In genomic region chr12:113228394-113229028, GRCh38 we compare ENCODE assay signal across 11 cellular contexts. TPM values are rescaled to one million over a fixed set of nuclear protein-coding genes. Genes with fewer than 3 reads are reported as not detected.
A peak's percentile ranks its signal among the peaks of the same experiment; 100 is the strongest.
DNase-seq lines count a peak whose midpoint lies in the region; ATAC-seq, FAIRE-seq and TF ChIP-seq lines count a peak whose summit lies in the region.
"Had no signal": no experiment of that assay in that cellular context is flagged by ENCODE, and none has a peak within 500 bp of the region (broad histone marks: within the 10 kb centered on the region; RNA-seq: fewer than 3 reads in every experiment).

No MANE protein-coding gene starts in this region.

- no peaks in the 10 kb centered on the region for H3K9me3 Mint-ChIP-seq in nephron progenitor cell

- no peak overlapping the region for H2BK5ac ChIP-seq in mesenchymal stem cell (ENCODE audit: low read depth, low read length, poor library complexity, severe bottlenecking)

- H3K4me3 Mint-ChIP-seq in nephron progenitor cell: no peak overlapping the region

- H3K36me3 ChIP-seq in HepG2 (replicated peaks in 1 of 2; ENCODE audit: control insufficient read depth in 1 of 2, insufficient read depth in 2 of 2, low read length in 2 of 2) (peaks cover 4 to 11% of the 10 kb centered on the region in 2 experiments; a peak in 3 of 5 replicates), right lobe of liver (peaks cover 0 to 38% (median 13%) of the 10 kb centered on the region in 4 donors), mesenchymal stem cell (ENCODE audit: control insufficient read depth in 1 of 2, insufficient read depth in 2 of 2, low read depth in 1 of 2, low read length in 2 of 2) (peaks cover 40 to 66% of the 10 kb centered on the region in 2 experiments)

- in situ Hi-C loops in HepG2 (cut with HindIII; ENCODE audit: extremely low pct_ligation_motif_present, low pct_unique_long_range_greater_than_20kb): no loop called here
- in situ Hi-C loops in G401 (cut with HindIII; ENCODE audit: low sequenced_read_pairs): no loop called here

- intact Hi-C loops in HepG2 (cut with micrococcal nuclease; ENCODE audit: unreplicated experiment) (no loop called here), right lobe of liver (cut with DNase I) (no loop called here)

- H3K4me1 ChIP-seq in HepG2 (ENCODE audit: insufficient read depth, low read length): peaks cover 53% of the 10 kb centered on the region
- peaks cover 0 to 42% (median 4%) of the 10 kb centered on the region in 4 donors for H3K4me1 ChIP-seq in right lobe of liver
- H3K4me1 ChIP-seq in mesenchymal stem cell (ENCODE audit: control insufficient read depth, insufficient read depth, low read depth, low read length): peaks cover 27% of the 10 kb centered on the region
- H3K4me1 ChIP-seq: BE2C had no signal

- no peak overlapping the region for H3K27ac Mint-ChIP-seq in nephron progenitor cell

- peaks cover 54% of the 10 kb centered on the region for H3K4me1 Mint-ChIP-seq in nephron progenitor cell

- DNase-seq in HepG2 (ENCODE audit: low spot score) (no peak), right lobe of liver (no peak), caudate nucleus (lab: John Stamatoyannopoulos, UW) (no peak), mesenchymal stem cell (no peak), G401 (ENCODE audit: low spot score) (no peak), NCI-H748 (lab: John Stamatoyannopoulos, UW; ENCODE audit: unreplicated experiment) (no peak), nephron progenitor cell (no peak)
- DNase-seq: BE2C, Kasumi-1, kidney glomerular epithelial cell had no signal

- H3K36me3 Mint-ChIP-seq in nephron progenitor cell (ENCODE audit: low read depth): peaks cover 26% of the 10 kb centered on the region

- H3K9ac ChIP-seq in HepG2 (ENCODE audit: insufficient read depth, low read depth, low read length): 0 out of 2 replicates have a peak overlapping the region, but pooled peaks have one; percentile 17
- peak overlapping the region; percentile 13 for H3K9ac ChIP-seq in mesenchymal stem cell (ENCODE audit: low read length)

- H3K27ac ChIP-seq in HepG2 (ENCODE audit: extremely low read length, insufficient read depth, low read length): peak overlapping the region; percentile 73
- no peak overlapping the region for H3K27ac ChIP-seq in right lobe of liver
- H3K27ac ChIP-seq in caudate nucleus (ENCODE audit: low read depth, low read length): peak overlapping the region; percentile 81
- H3K27ac ChIP-seq in mesenchymal stem cell (ENCODE audit: low read length, poor library complexity, severe bottlenecking): no peak overlapping the region

- ATAC-seq in HepG2 (no peak), right lobe of liver (no peak), GM18873 (IDR thresholded peaks at IDR 0.05; ENCODE audit: low FRiP score, unreplicated experiment) (no peak)

- H2AFZ ChIP-seq in HepG2 (ENCODE audit: low read length): no peak overlapping the region
- H2AFZ ChIP-seq in mesenchymal stem cell (ENCODE audit: low read depth, low read length): no peak overlapping the region

- no TSS peak for BruUV-seq in HepG2 (replicated peaks; lab: Mats Ljungman, UMichigan)

- no peak overlapping the region for H3K4ac ChIP-seq in mesenchymal stem cell (ENCODE audit: low read depth in 1 of 2, low read length in 2 of 2)

- no peak overlapping the region for H3K14ac ChIP-seq in mesenchymal stem cell (ENCODE audit: low read length in 2 of 2)

- CTCF ChIA-PET in HepG2 (lab: Yijun Ruan, JAX; ENCODE audit: low intra/inter-chr PET ratio, low total read pairs): no interaction called here

- H4K20me1 ChIP-seq in HepG2 (ENCODE audit: insufficient read depth, low read length): no peaks in the 10 kb centered on the region

- peak; percentile 18 for FAIRE-seq in HepG2 (lab: Jason Lieb, UNC)

- H3K4me2 ChIP-seq in HepG2 (ENCODE audit: low read depth, low read length) (no peak overlapping the region), mesenchymal stem cell (ENCODE audit: low read length, poor library complexity, severe bottlenecking) (no peak overlapping the region)

- H2BK15ac ChIP-seq in mesenchymal stem cell (ENCODE audit: low read depth, poor library complexity, severe bottlenecking): peak overlapping the region; percentile 80

- H3K79me1 ChIP-seq in mesenchymal stem cell (replicated peaks; ENCODE audit: low read length, poor library complexity, severe bottlenecking): peaks cover 11% of the 10 kb centered on the region

- WGBS in HepG2 (ENCODE audit: low lambda C conversion rate): 95% methylated on average over 5 of the region's 5 CpGs
- 77% methylated on average over 4 of the region's 5 CpGs for WGBS in right lobe of liver (ENCODE audit: insufficient coverage, low coverage, low lambda C conversion rate, missing lambda C conversion rate)
- WGBS in mesenchymal stem cell: 74% methylated on average over 5 of the region's 5 CpGs

- TF ChIP-seq EP300 in HepG2 (IDR thresholded peaks at IDR 0.05; ENCODE audit: low read depth in 2 of 2, low read length in 2 of 2): no peak
- TF ChIP-seq EP300 in HepG2 (CRISPR knock-in tag; IDR thresholded peaks at IDR 0.05; ENCODE audit: borderline replicate concordance): no peak

- H4K91ac ChIP-seq in mesenchymal stem cell (ENCODE audit: low read length): peak overlapping the region; percentile 48

- H2BK120ac ChIP-seq in mesenchymal stem cell (ENCODE audit: low read depth, low read length): no peak overlapping the region

- peak overlapping the region; percentile 96 for H2AK5ac ChIP-seq in mesenchymal stem cell (ENCODE audit: low read length, severe bottlenecking)

- TF ChIP-seq POLR2A in HepG2 (IDR thresholded peaks at IDR 0.05; ENCODE audit: insufficient read depth in 1 of 2, low read depth in 2 of 2, low read length in 2 of 2): no peak
- no peak for TF ChIP-seq POLR2A in right lobe of liver (IDR thresholded peaks at IDR 0.05)

- H3K9me3 ChIP-seq in HepG2 (ENCODE audit: low read length): no peaks in the 10 kb centered on the region
- no peaks in the 10 kb centered on the region for H3K9me3 ChIP-seq in right lobe of liver
- H3K9me3 ChIP-seq in mesenchymal stem cell (ENCODE audit: control insufficient read depth, low read length): peaks cover 7% of the 10 kb centered on the region
- H3K9me3 ChIP-seq: BE2C had no signal

- peak overlapping the region; percentile 75 for H4K8ac ChIP-seq in mesenchymal stem cell (ENCODE audit: low read length)

- no peak overlapping the region for H3K23ac ChIP-seq in mesenchymal stem cell (ENCODE audit: low read length in 2 of 2)

- H3K27me3 ChIP-seq in HepG2 (ENCODE audit: control insufficient read depth in 1 of 2, insufficient read depth in 2 of 2, low read length in 2 of 2): no peaks in the 10 kb centered on the region
- H3K27me3 ChIP-seq in right lobe of liver: no peaks in the 10 kb centered on the region
- no peaks in the 10 kb centered on the region for H3K27me3 ChIP-seq in mesenchymal stem cell (ENCODE audit: control insufficient read depth in 1 of 2, insufficient read depth in 1 of 2, low read length in 2 of 2)
- H3K27me3 ChIP-seq: BE2C had no signal

- H3K18ac ChIP-seq in mesenchymal stem cell (ENCODE audit: low read depth in 1 of 2, low read length in 2 of 2): peak overlapping the region; percentile 37 to 69

- peak overlapping the region; percentile 2 to 75 for H2BK12ac ChIP-seq in mesenchymal stem cell (ENCODE audit: low read length in 2 of 2)

- peaks cover 1% of the 10 kb centered on the region for H3K27me3 Mint-ChIP-seq in nephron progenitor cell (ENCODE audit: low read depth, poor library complexity)

- TF ChIP-seq CTCF in HepG2 (CRISPR knock-in tag; IDR thresholded peaks at IDR 0.05): no peak
- no peak for TF ChIP-seq CTCF in right lobe of liver (IDR thresholded peaks at IDR 0.05)
- TF ChIP-seq CTCF in nephron progenitor cell (IDR thresholded peaks at IDR 0.05): no peak

- POLR2A ChIA-PET in HepG2 (lab: Yijun Ruan, JAX): no interaction called here

- H3K4me3 ChIP-seq in HepG2 (replicated peaks in 1 of 3; ENCODE audit: insufficient read depth in 1 of 3, low read depth in 2 of 3, low read length in 3 of 3) (no peak overlapping the region), right lobe of liver (no peak overlapping the region), mesenchymal stem cell (ENCODE audit: insufficient read depth in 1 of 2, low read depth in 1 of 2, low read length in 2 of 2) (no peak overlapping the region)

- no peaks in the 10 kb centered on the region for H3K79me2 ChIP-seq in HepG2 (ENCODE audit: insufficient read depth, low read length)

- no peak for TF ChIP-seq RAD21 in HepG2 (CRISPR knock-in tag; IDR thresholded peaks at IDR 0.05)

RNA-seq across cellular contexts. Expression of gene TPCN1, which starts 7.2 kb away (rescaled TPM):
- 3.8 and 8.0 TPM in 2 replicates for total RNA-seq in HepG2 (2016; rRNA removed; fragmentation: Illumina TruSeq; extraction: Trizol)
- total RNA-seq in HepG2 (2016; cell fraction: cytosol; rRNA removed; fragmentation: Illumina TruSeq; extraction: Trizol; ENCODE audit: low read depth): 4.4 and 4.6 TPM in 2 replicates
- total RNA-seq in HepG2 (2016; cell fraction: insoluble cytoplasmic fraction; rRNA removed; fragmentation: Illumina TruSeq; extraction: Trizol): 3.0 and 10.0 TPM in 2 replicates
- 4.2 and 4.5 TPM in 2 replicates for total RNA-seq in HepG2 (2016; cell fraction: membrane; rRNA removed; fragmentation: Illumina TruSeq; extraction: Trizol)
- 12.3 and 15.7 TPM in 2 replicates for total RNA-seq in HepG2 (2016; cell fraction: nucleus; rRNA removed; fragmentation: Illumina TruSeq; extraction: Trizol)
- 26.8 and 33.5 TPM in 2 replicates for polyA plus RNA-seq in HepG2 (2011; rRNA removed)
- polyA plus RNA-seq in HepG2 (2011; cell fraction: cytosol; rRNA removed): 10.3 and 10.4 TPM in 2 replicates
- 183 and 201 TPM in 2 replicates for polyA plus RNA-seq in HepG2 (2011; cell fraction: nucleus; rRNA removed)
- 18.0 and 21.8 TPM in 2 replicates for polyA plus RNA-seq in HepG2 (2012)
- polyA plus RNA-seq in HepG2 (2016; cell fraction: cytosol; fragmentation: Illumina TruSeq; extraction: Trizol; ENCODE audit: low read depth): 0.84 and 1.4 TPM in 2 replicates
- polyA plus RNA-seq in HepG2 (2016; cell fraction: insoluble cytoplasmic fraction; fragmentation: Illumina TruSeq; extraction: Trizol; ENCODE audit: low read depth): 3.5 and 4.1 TPM in 2 replicates
- polyA plus RNA-seq in HepG2 (2016; cell fraction: membrane; fragmentation: Illumina TruSeq; extraction: Trizol; ENCODE audit: low read depth): 2.5 and 2.8 TPM in 2 replicates
- polyA plus RNA-seq in HepG2 (2016; cell fraction: nucleus; fragmentation: Illumina TruSeq; extraction: Trizol; ENCODE audit: insufficient read depth, low read depth): 42.1 and 42.8 TPM in 2 replicates
- 40.0 and 48.9 TPM in 2 replicates for polyA minus RNA-seq in HepG2 (2011; rRNA and poly(A)+ RNA removed; ENCODE audit: low replicate concordance)
- polyA minus RNA-seq in HepG2 (2011; cell fraction: cytosol; rRNA and poly(A)+ RNA removed): 7.3 and 9.8 TPM in 2 replicates
- 45.8 and 47.1 TPM in 2 replicates for polyA minus RNA-seq in HepG2 (2011; cell fraction: nucleus; rRNA and poly(A)+ RNA removed)
- 10 to 100 TPM; 18.0 to 34.6 (median 28.3) TPM for total RNA-seq in right lobe of liver
- 57.5 TPM for polyA plus RNA-seq in mesenchymal stem cell (2013, experiment 1 of 2)
- polyA plus RNA-seq in mesenchymal stem cell (2013, experiment 2 of 2): 58.5 TPM
- 6.9 and 14.3 TPM in 2 replicates for total RNA-seq in G401 (2014; rRNA removed; shearing (Covaris generic))

RNA-seq across cellular contexts. Expression of gene RITA1, which starts 43.0 kb away (rescaled TPM):
- total RNA-seq in HepG2 (2016; rRNA removed; fragmentation: Illumina TruSeq; extraction: Trizol): 28.1 and 28.9 TPM in 2 replicates
- 34.7 and 44.4 TPM in 2 replicates for total RNA-seq in HepG2 (2016; cell fraction: cytosol; rRNA removed; fragmentation: Illumina TruSeq; extraction: Trizol; ENCODE audit: low read depth)
- 25.7 and 31.1 TPM in 2 replicates for total RNA-seq in HepG2 (2016; cell fraction: insoluble cytoplasmic fraction; rRNA removed; fragmentation: Illumina TruSeq; extraction: Trizol)
- 58.4 and 67.9 TPM in 2 replicates for total RNA-seq in HepG2 (2016; cell fraction: membrane; rRNA removed; fragmentation: Illumina TruSeq; extraction: Trizol)
- 16.2 and 17.8 TPM in 2 replicates for total RNA-seq in HepG2 (2016; cell fraction: nucleus; rRNA removed; fragmentation: Illumina TruSeq; extraction: Trizol)
- polyA plus RNA-seq in HepG2 (2011; rRNA removed): 12.4 and 14.3 TPM in 2 replicates
- 13.8 and 16.3 TPM in 2 replicates for polyA plus RNA-seq in HepG2 (2011; cell fraction: cytosol; rRNA removed)
- 8.9 and 10.1 TPM in 2 replicates for polyA plus RNA-seq in HepG2 (2011; cell fraction: nucleus; rRNA removed)
- 8.6 and 10.6 TPM in 2 replicates for polyA plus RNA-seq in HepG2 (2012)
- polyA plus RNA-seq in HepG2 (2016; cell fraction: cytosol; fragmentation: Illumina TruSeq; extraction: Trizol; ENCODE audit: low read depth): 48.9 and 64.2 TPM in 2 replicates
- 35.7 and 37.7 TPM in 2 replicates for polyA plus RNA-seq in HepG2 (2016; cell fraction: insoluble cytoplasmic fraction; fragmentation: Illumina TruSeq; extraction: Trizol; ENCODE audit: low read depth)
- polyA plus RNA-seq in HepG2 (2016; cell fraction: membrane; fragmentation: Illumina TruSeq; extraction: Trizol; ENCODE audit: low read depth): 64.3 and 73.8 TPM in 2 replicates
- polyA plus RNA-seq in HepG2 (2016; cell fraction: nucleus; fragmentation: Illumina TruSeq; extraction: Trizol; ENCODE audit: insufficient read depth, low read depth): 21.0 and 24.3 TPM in 2 replicates
- polyA minus RNA-seq in HepG2 (2011; rRNA and poly(A)+ RNA removed; ENCODE audit: low replicate concordance): 12.2 and 25.5 TPM in 2 replicates
- polyA minus RNA-seq in HepG2 (2011; cell fraction: cytosol; rRNA and poly(A)+ RNA removed): 6.2 and 7.6 TPM in 2 replicates
- 11.1 and 14.5 TPM in 2 replicates for polyA minus RNA-seq in HepG2 (2011; cell fraction: nucleus; rRNA and poly(A)+ RNA removed)
- total RNA-seq in right lobe of liver: 10 to 100 TPM; 11.1 to 33.0 (median 22.3) TPM
- polyA plus RNA-seq in mesenchymal stem cell (2013, experiment 1 of 2): 15.4 TPM
- 14.6 TPM for polyA plus RNA-seq in mesenchymal stem cell (2013, experiment 2 of 2)
- 63.7 and 69.2 TPM in 2 replicates for total RNA-seq in G401 (2014; rRNA removed; shearing (Covaris generic))

RNA-seq across cellular contexts. Expression of gene DDX54, which starts 43.2 kb away (rescaled TPM):
- 45.1 and 59.7 TPM in 2 replicates for total RNA-seq in HepG2 (2016; rRNA removed; fragmentation: Illumina TruSeq; extraction: Trizol)
- total RNA-seq in HepG2 (2016; cell fraction: cytosol; rRNA removed; fragmentation: Illumina TruSeq; extraction: Trizol; ENCODE audit: low read depth): 5.0 and 6.8 TPM in 2 replicates
- total RNA-seq in HepG2 (2016; cell fraction: insoluble cytoplasmic fraction; rRNA removed; fragmentation: Illumina TruSeq; extraction: Trizol): 44.2 and 60.5 TPM in 2 replicates
- 15.7 and 17.4 TPM in 2 replicates for total RNA-seq in HepG2 (2016; cell fraction: membrane; rRNA removed; fragmentation: Illumina TruSeq; extraction: Trizol)
- 30.5 and 38.6 TPM in 2 replicates for total RNA-seq in HepG2 (2016; cell fraction: nucleus; rRNA removed; fragmentation: Illumina TruSeq; extraction: Trizol)
- 51.3 and 61.1 TPM in 2 replicates for polyA plus RNA-seq in HepG2 (2011; rRNA removed)
- 33.9 and 54.0 TPM in 2 replicates for polyA plus RNA-seq in HepG2 (2011; cell fraction: cytosol; rRNA removed)
- 56.0 and 66.1 TPM in 2 replicates for polyA plus RNA-seq in HepG2 (2011; cell fraction: nucleus; rRNA removed)
- 29.2 and 33.1 TPM in 2 replicates for polyA plus RNA-seq in HepG2 (2012)
- polyA plus RNA-seq in HepG2 (2016; cell fraction: cytosol; fragmentation: Illumina TruSeq; extraction: Trizol; ENCODE audit: low read depth): 4.2 and 4.5 TPM in 2 replicates
- 61.6 and 69.4 TPM in 2 replicates for polyA plus RNA-seq in HepG2 (2016; cell fraction: insoluble cytoplasmic fraction; fragmentation: Illumina TruSeq; extraction: Trizol; ENCODE audit: low read depth)
- polyA plus RNA-seq in HepG2 (2016; cell fraction: membrane; fragmentation: Illumina TruSeq; extraction: Trizol; ENCODE audit: low read depth): 8.9 and 13.8 TPM in 2 replicates
- polyA plus RNA-seq in HepG2 (2016; cell fraction: nucleus; fragmentation: Illumina TruSeq; extraction: Trizol; ENCODE audit: insufficient read depth, low read depth): 93.7 and 96.2 TPM in 2 replicates
- 67.7 and 93.0 TPM in 2 replicates for polyA minus RNA-seq in HepG2 (2011; rRNA and poly(A)+ RNA removed; ENCODE audit: low replicate concordance)
- 23.5 and 27.4 TPM in 2 replicates for polyA minus RNA-seq in HepG2 (2011; cell fraction: cytosol; rRNA and poly(A)+ RNA removed)
- 26.4 and 35.3 TPM in 2 replicates for polyA minus RNA-seq in HepG2 (2011; cell fraction: nucleus; rRNA and poly(A)+ RNA removed)
- total RNA-seq in right lobe of liver: 10 to 100 TPM; 22.8 to 43.8 (median 31.1) TPM
- polyA plus RNA-seq in mesenchymal stem cell (2013, experiment 1 of 2): 34.2 TPM
- 36.4 TPM for polyA plus RNA-seq in mesenchymal stem cell (2013, experiment 2 of 2)
- total RNA-seq in G401 (2014; rRNA removed; shearing (Covaris generic)): 63.1 and 130 TPM in 2 replicates

Comparison
In these comparisons a context has a peak if more than half of its experiments do, and no peak if none do; other contexts are left out.
1. H3K27ac ChIP-seq: peak in HepG2 (single experiment) and caudate nucleus (single experiment); none in right lobe of liver (0 of 3) and mesenchymal stem cell (single experiment).